In genomic region chr4:52997132-52997416, GRCh38 we compare ENCODE assay signal across 21 cellular contexts.
DNase-seq lines count a peak whose midpoint lies in the region; ATAC-seq and TF ChIP-seq lines count a peak whose summit lies in the region.
"Had no signal": no experiment of that assay in that cellular context is flagged by ENCODE, and none has a peak within 500 bp of the region (broad histone marks: within the 10 kb centered on the region; RNA-seq: fewer than 3 reads in every experiment).

No MANE protein-coding gene starts in this region.

- no peak overlapping the region for H3K27ac Mint-ChIP-seq in MCF 10A (ENCODE audit: low read depth, unreplicated experiment)
- H3K27ac Mint-ChIP-seq: activated B cell treated with CpG ODN at 0.5 μM for 24 hours; activated CD8-positive, alpha-beta T cell treated with anti-CD3 and anti-CD28 coated beads, Interleukin-2, amount 10 ng/mL, durations not matched to agents 7 days and 5 days; activated naive CD8-positive, alpha-beta T cell treated with anti-CD3 and anti-CD28 coated beads, Interleukin-2, amount 10 ng/mL, durations not matched to agents 7 days and 5 days; T-helper 17 cell had no signal

- peak overlapping the region; percentile 53 to 54 for H3K27ac ChIP-seq in breast epithelium
- peak overlapping the region in 1 of 2 donors; percentile 94 for H3K27ac ChIP-seq in aorta (ENCODE audit: low read depth in 1 of 2, low read length in 2 of 2)
- H3K27ac ChIP-seq: 22Rv1, neutrophil had no signal

- BruUV-seq in MCF 10A (replicated peaks; lab: Mats Ljungman, UMichigan) = no TSS peak

- no peak overlapping the region for H3K4me3 Mint-ChIP-seq in MCF 10A (ENCODE audit: unreplicated experiment)
- H3K4me3 Mint-ChIP-seq: activated B cell treated with CpG ODN at 0.5 μM for 24 hours; activated CD8-positive, alpha-beta T cell treated with anti-CD3 and anti-CD28 coated beads, Interleukin-2, amount 10 ng/mL, durations not matched to agents 7 days and 5 days; activated naive CD8-positive, alpha-beta T cell treated with anti-CD3 and anti-CD28 coated beads, Interleukin-2, amount 10 ng/mL, durations not matched to agents 7 days and 5 days; T-helper 17 cell had no signal

- H3K36me3 ChIP-seq in breast epithelium = no peaks in the 10 kb centered on the region
- H3K36me3 ChIP-seq in aorta (ENCODE audit: control insufficient read depth in 1 of 2, insufficient read depth in 2 of 2, low read length in 1 of 2) = no peaks in the 10 kb centered on the region
- H3K36me3 ChIP-seq: neutrophil had no signal

- H3K27me3 ChIP-seq in breast epithelium (no peaks in the 10 kb centered on the region), aorta (ENCODE audit: control insufficient read depth in 1 of 2, insufficient read depth in 2 of 2, low read length in 1 of 2) (no peaks in the 10 kb centered on the region)
- H3K27me3 ChIP-seq: neutrophil had no signal

- no peak overlapping the region for H3K4me3 ChIP-seq in breast epithelium
- no peak overlapping the region for H3K4me3 ChIP-seq in aorta (ENCODE audit: low read length in 2 of 2)

- H3K9me3 ChIP-seq in breast epithelium (no peaks in the 10 kb centered on the region), aorta (ENCODE audit: control insufficient read depth, low read length) (no peaks in the 10 kb centered on the region)
- H3K9me3 ChIP-seq: neutrophil had no signal

- TF ChIP-seq POLR2A in breast epithelium (IDR thresholded peaks at IDR 0.05) = no peak

- 15 to 29% methylated on average over 3 of the region's 3 CpGs for WGBS in aorta, 2 donors

- ATAC-seq in left cardiac atrium = peak; percentile 9 to 60
- ATAC-seq in sciatic nerve = peak; percentile 79
- ATAC-seq in aorta (ENCODE audit: low FRiP score) = peak; percentile 56
- ATAC-seq: activated CD8-positive, alpha-beta T cell treated with anti-CD3 and anti-CD28 coated beads, Interleukin-2, amount 10 ng/mL, durations not matched to agents 7 days and 5 days; T-helper 17 cell had no signal

- TF ChIP-seq CTCF in breast epithelium (IDR thresholded peaks at IDR 0.05) = no peak
- TF ChIP-seq CTCF in MCF 10A (IDR thresholded peaks at IDR 0.05; ENCODE audit: unreplicated experiment) = no peak

- no peaks in the 10 kb centered on the region for H3K9me3 Mint-ChIP-seq in MCF 10A (ENCODE audit: unreplicated experiment)
- H3K9me3 Mint-ChIP-seq: activated B cell treated with CpG ODN at 0.5 μM for 24 hours; activated naive CD8-positive, alpha-beta T cell treated with anti-CD3 and anti-CD28 coated beads, Interleukin-2, amount 10 ng/mL, durations not matched to agents 7 days and 5 days had no signal

- intact Hi-C loops in breast epithelium (cut with DNase I; ENCODE audit: low total_unique reads) = no loop called here
- intact Hi-C loops in MCF 10A (cut with micrococcal nuclease) = no loop called here
- intact Hi-C loops in left cardiac atrium (cut with DNase I) = no loop called here
- intact Hi-C loops in sciatic nerve (cut with DNase I) = no loop called here
- intact Hi-C loops in aorta (cut with DNase I) = no loop called here
- intact Hi-C loops in posterior cingulate gyrus (cut with DNase I) = no loop called here

- H3K4me1 Mint-ChIP-seq in MCF 10A (ENCODE audit: insufficient read depth, unreplicated experiment) = no peaks in the 10 kb centered on the region
- H3K4me1 Mint-ChIP-seq: activated B cell treated with CpG ODN at 0.5 μM for 24 hours, T-helper 17 cell had no signal

- no peaks in the 10 kb centered on the region for H3K36me3 Mint-ChIP-seq in MCF 10A (ENCODE audit: insufficient read depth, unreplicated experiment)

- CTCF ChIA-PET in MCF 10A (lab: Yijun Ruan, JAX) = interaction anchor here (0.6 kb wide), 2 partner anchors 15 to 454 kb away, joined by 3 read pairs; no protein-coding TSS in a partner anchor

- H3K4me1 ChIP-seq in breast epithelium (peaks cover 0 to 4% of the 10 kb centered on the region in 2 donors), aorta (ENCODE audit: control insufficient read depth in 1 of 2, insufficient read depth in 2 of 2, low read length in 2 of 2) (peaks cover 6 to 14% of the 10 kb centered on the region in 2 donors)

- POLR2A ChIA-PET in MCF 10A (lab: Yijun Ruan, JAX) = interaction anchor here (0.5 kb wide), 1 partner anchor 807 kb away, joined by 3 read pairs; no protein-coding TSS in a partner anchor

- DNase-seq in breast epithelium (ENCODE audit: low spot score in 2 of 2) (no peak), MCF 10A (ENCODE audit: unreplicated experiment) (no peak), left cardiac atrium (no peak), sciatic nerve (ENCODE audit: low spot score) (no peak), aorta (no peak), KG1 (lab: John Stamatoyannopoulos, UW) (no peak), posterior cingulate gyrus (no peak)
- no peak for DNase-seq in activated naive CD4-positive, alpha-beta T cell treated with Interleukin-2 at 50 U/mL for 16 hours
- DNase-seq: activated B cell treated with CpG ODN at 0.5 μM for 24 hours; activated CD8-positive, alpha-beta T cell treated with anti-CD3 and anti-CD28 coated beads, Interleukin-2, amount 10 ng/mL, durations not matched to agents 7 days and 5 days; activated naive CD8-positive, alpha-beta T cell treated with anti-CD3 and anti-CD28 coated beads, Interleukin-2, amount 10 ng/mL, durations not matched to agents 7 days and 5 days; cortex of kidney; kidney; MM.1S; NCI-H1930; NCI-H510A; SHP77; stimulated activated CD4-positive, alpha-beta T cell treated with anti-CD3 and anti-CD28 coated beads, Interleukin-4, amount 100 ng/mL, for 24 hours; T-helper 17 cell had no signal

- H3K27me3 Mint-ChIP-seq in MCF 10A (ENCODE audit: insufficient read depth, unreplicated experiment) = no peaks in the 10 kb centered on the region
- H3K27me3 Mint-ChIP-seq: activated B cell treated with CpG ODN at 0.5 μM for 24 hours; activated naive CD8-positive, alpha-beta T cell treated with anti-CD3 and anti-CD28 coated beads, Interleukin-2, amount 10 ng/mL, durations not matched to agents 7 days and 5 days; T-helper 17 cell had no signal
